1 cellular context compared by ENCODE assay signal in genomic region chr6:32763417-32763816, GRCh38.
TF ChIP-seq lines count a peak whose summit lies in the region.

TSS of gene HLA-DQB2 (minus strand) at chr6:32763532. CDS start at chr6:32763470, 62 bp downstream.

TF ChIP-seq in endothelial cell of umbilical vein, 7 proteins besides CTCF, POLR2A, EP300 and RAD21:
- no peak for TF ChIP-seq EZH2 (IDR thresholded peaks at IDR 0.05; ENCODE audit: borderline replicate concordance, low read depth, low read length, severe bottlenecking)
- TF ChIP-seq, protein P1, sequence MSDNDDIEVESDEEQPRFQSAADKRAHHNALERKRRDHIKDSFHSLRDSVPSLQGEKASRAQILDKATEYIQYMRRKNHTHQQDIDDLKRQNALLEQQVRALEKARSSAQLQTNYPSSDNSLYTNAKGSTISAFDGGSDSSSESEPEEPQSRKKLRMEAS (IDR thresholded peaks at IDR 0.05; ENCODE audit: insufficient read depth, insufficient read length) = no peak
- no peak for TF ChIP-seq JUN (IDR thresholded peaks at IDR 0.05; ENCODE audit: borderline replicate concordance, insufficient read depth, insufficient read length, low read depth)
- TF ChIP-seq FOS (IDR thresholded peaks at IDR 0.05; ENCODE audit: borderline replicate concordance, insufficient read depth, low read length) = no peak
- TF ChIP-seq POLR2AphosphoS5 (IDR thresholded peaks at IDR 0.05; ENCODE audit: insufficient read depth, low read depth, low read length) = no peak
- TF ChIP-seq MYC (IDR thresholded peaks at IDR 0.05; ENCODE audit: low read depth, low read length) = no peak
